Comparison of ENCODE assay signal across 1 cellular context in genomic region chr10:48605786-48606529, GRCh38.
TF ChIP-seq lines count a peak whose summit lies in the region.

No MANE protein-coding gene starts in this region.

TF ChIP-seq in GM23338, 12 proteins besides CTCF, POLR2A, EP300 and RAD21 (continued from another document):
- TF ChIP-seq ZNF462 (CRISPR knock-in tag; IDR thresholded peaks at IDR 0.05) (no peak), NANOG (IDR thresholded peaks at IDR 0.05; ENCODE audit: borderline replicate concordance) (no peak), CREB1 (CRISPR knock-in tag; IDR thresholded peaks at IDR 0.05; ENCODE audit: low read depth) (no peak), EZH2phosphoT487 (IDR thresholded peaks at IDR 0.05; ENCODE audit: unreplicated experiment) (no peak), ETS1 (IDR thresholded peaks at IDR 0.05) (no peak), STAT1 (IDR thresholded peaks at IDR 0.05; ENCODE audit: unreplicated experiment) (no peak), POLR2AphosphoS5 (IDR thresholded peaks at IDR 0.05; ENCODE audit: low read depth) (no peak)
TF ChIP-seq in GM23338: peak in this region for 0.
